Comparison of ENCODE assay signal across 25 cellular contexts in the genomic region with DNA sequence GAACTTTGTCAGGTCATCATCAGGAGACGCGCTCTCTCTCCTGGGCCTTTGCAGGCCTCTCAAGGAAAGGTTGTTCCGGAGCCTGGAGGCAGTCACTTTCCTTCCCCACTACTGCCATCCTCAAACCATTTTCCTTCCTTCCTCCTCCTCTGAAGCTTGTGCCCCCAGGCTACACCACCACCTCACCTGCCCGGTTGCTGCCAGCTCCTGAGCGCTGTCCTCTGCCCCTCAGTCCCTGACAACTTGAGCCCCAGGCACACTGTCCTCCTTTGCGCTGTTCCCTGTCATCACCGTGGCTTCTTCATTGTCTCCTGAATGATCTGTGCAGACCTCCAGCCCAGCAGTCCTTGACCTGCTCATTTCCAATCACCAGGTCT. TPM values are rescaled to one million over a fixed set of nuclear protein-coding genes. Genes with fewer than 3 reads are reported as not detected.
DNase-seq lines count a peak whose midpoint lies in the region; ATAC-seq, FAIRE-seq and TF ChIP-seq lines count a peak whose summit lies in the region.
"Had no signal": no experiment of that assay in that cellular context is flagged by ENCODE, and none has a peak within 500 bp of the region (broad histone marks: within the 10 kb centered on the region; RNA-seq: fewer than 3 reads in every experiment).

No MANE protein-coding gene starts in this region.

- no peaks in the 10 kb centered on the region; a peak in 1 of 8 replicates for H3K36me3 ChIP-seq in H1 (ENCODE audit: control insufficient read depth in 2 of 4, insufficient read depth in 4 of 4, low read length in 3 of 4)
- H3K36me3 ChIP-seq in psoas muscle (ENCODE audit: insufficient read depth in 1 of 2, low read depth in 1 of 2): no peaks in the 10 kb centered on the region
- H3K36me3 ChIP-seq in GM23338 (ENCODE audit: insufficient read depth): no peaks in the 10 kb centered on the region
- H3K36me3 ChIP-seq in naive thymus-derived CD4-positive, alpha-beta T cell (ENCODE audit: control insufficient read depth in 2 of 3, insufficient read depth in 3 of 3, low read length in 3 of 3): no peaks in the 10 kb centered on the region
- H3K36me3 ChIP-seq: adrenal gland; BLaER1 treated with 17β-estradiol and CSF1 and Interleukin-3, amounts not matched to agents 10 nM and 100 nM; neural progenitor cell; prostate gland had no signal

- no peaks in the 10 kb centered on the region for H3K9me3 Mint-ChIP-seq in GM23338
- no peaks in the 10 kb centered on the region for H3K9me3 Mint-ChIP-seq in activated naive CD4-positive, alpha-beta T cell treated with anti-CD3 and anti-CD28 coated beads, Interleukin-2, amount 50 U/mL, for 72 hours
- no peaks in the 10 kb centered on the region for H3K9me3 Mint-ChIP-seq in naive thymus-derived CD4-positive, alpha-beta T cell
- H3K9me3 Mint-ChIP-seq: activated T-cell treated with anti-CD3 and anti-CD28 coated beads, Interleukin-2, amount 50 U/mL, for 4 hours; dendritic cell treated with granulocyte-macrophage colony-stimulating factor and Interleukin-4, amounts not matched to agents 40 ng/mL and 50 ng/mL, for 4 days; neural progenitor cell had no signal

- no peak overlapping the region for H3K56ac ChIP-seq in H1 (replicated peaks; ENCODE audit: insufficient read length, low read depth, low read length)

- no peaks in the 10 kb centered on the region for H3K79me2 ChIP-seq in H1 (ENCODE audit: control insufficient read depth in 1 of 2, insufficient read depth in 2 of 2, low read length in 2 of 2)
- H3K79me2 ChIP-seq in GM23338 (replicated peaks; ENCODE audit: insufficient read depth): no peaks in the 10 kb centered on the region

- no peak overlapping the region for H2BK15ac ChIP-seq in H1 (ENCODE audit: low read length)

- no peak overlapping the region for H2BK20ac ChIP-seq in H1 (ENCODE audit: low read length)

- DNase-seq in ELF-1 (ENCODE audit: low read depth, low spot score) (peak; percentile 73), H1 (ENCODE audit: low read depth in 1 of 2, low spot score in 2 of 2) (no peak), islet precursor cell (peak; percentile 67), psoas muscle (no peak), GM23338 (ENCODE audit: low spot score) (no peak), cerebellum (ENCODE audit: low spot score) (no peak)
- DNase-seq in activated naive CD4-positive, alpha-beta T cell treated with anti-CD3 and anti-CD28 coated beads, Interleukin-2, amount 50 U/mL, for 72 hours (ENCODE audit: low spot score in 2 of 2): no peak
- no peak for DNase-seq in naive thymus-derived CD4-positive, alpha-beta T cell
- DNase-seq: ACHN; activated CD4-positive, alpha-beta T cell treated with anti-CD3 and anti-CD28 coated beads for 4 hours; activated naive CD4-positive, alpha-beta T cell; activated T-cell treated with anti-CD3 and anti-CD28 coated beads, Interleukin-2, amount 50 U/mL, for 4 hours; Caco-2; DMS79 treated with DMSO at 0.1 percent for 48 hours; mucosa of descending colon; NCI-H1092 treated with DMSO at 0.1 percent for 48 hours; NCI-H1930 had no signal

- H3K23me2 ChIP-seq in H1 (ENCODE audit: low read depth, low read length): no peaks in the 10 kb centered on the region

- H3K27ac Mint-ChIP-seq in GM23338: no peak overlapping the region
- H3K27ac Mint-ChIP-seq in activated naive CD4-positive, alpha-beta T cell treated with anti-CD3 and anti-CD28 coated beads, Interleukin-2, amount 50 U/mL, for 72 hours: no peak overlapping the region
- H3K27ac Mint-ChIP-seq in naive thymus-derived CD4-positive, alpha-beta T cell: no peak overlapping the region
- H3K27ac Mint-ChIP-seq: dendritic cell treated with granulocyte-macrophage colony-stimulating factor and Interleukin-4, amounts not matched to agents 40 ng/mL and 50 ng/mL, for 4 days; neural progenitor cell had no signal

- H3K27ac ChIP-seq in H1 (ENCODE audit: low read depth, low read length): no peak overlapping the region; the same call in 1 of the 2 replicates
- H3K27ac ChIP-seq in psoas muscle: peak overlapping the region; percentile 78
- no peak overlapping the region for H3K27ac ChIP-seq in GM23338 (ENCODE audit: low read depth)
- no peak overlapping the region for H3K27ac ChIP-seq in naive thymus-derived CD4-positive, alpha-beta T cell (ENCODE audit: low read depth, low read length)
- H3K27ac ChIP-seq: BLaER1 treated with 17β-estradiol and CSF1 and Interleukin-3, amounts not matched to agents 10 nM and 100 nM; neural progenitor cell; prostate gland had no signal

- no peaks in the 10 kb centered on the region for H3K36me3 Mint-ChIP-seq in GM23338 (ENCODE audit: low read depth)
- H3K36me3 Mint-ChIP-seq in activated naive CD4-positive, alpha-beta T cell treated with anti-CD3 and anti-CD28 coated beads, Interleukin-2, amount 50 U/mL, for 72 hours: no peaks in the 10 kb centered on the region
- peaks cover 0 to 6% (median 2%) of the 10 kb centered on the region in 5 donors for H3K36me3 Mint-ChIP-seq in naive thymus-derived CD4-positive, alpha-beta T cell

- H3K4ac ChIP-seq in H1 (replicated peaks; ENCODE audit: insufficient read length, low read depth, low read length): no peak overlapping the region

- H4K91ac ChIP-seq in H1 (replicated peaks; ENCODE audit: insufficient read length, low read length): no peak overlapping the region

- no peak overlapping the region for H3K18ac ChIP-seq in H1 (ENCODE audit: extremely low read depth, low read length)

- H3K23ac ChIP-seq in H1 (ENCODE audit: insufficient read length): no peak overlapping the region

- H3K14ac ChIP-seq in H1 (ENCODE audit: insufficient read length): no peak overlapping the region

- H3K9ac ChIP-seq in H1 (replicated peaks in 1 of 4; ENCODE audit: extremely low read depth in 1 of 4, low read depth in 3 of 4, low read length in 3 of 4): no peak overlapping the region
- H3K9ac ChIP-seq: BLaER1 treated with 17β-estradiol and CSF1 and Interleukin-3, amounts not matched to agents 10 nM and 100 nM; neural progenitor cell had no signal

- H2AK5ac ChIP-seq in H1 (ENCODE audit: low read depth, low read length): no peak overlapping the region

- H3K4me1 ChIP-seq in H1 (replicated peaks in 1 of 4; ENCODE audit: control insufficient read depth in 3 of 4, insufficient read depth in 4 of 4, low read length in 3 of 4) (no peaks in the 10 kb centered on the region), psoas muscle (peaks cover 15% of the 10 kb centered on the region), GM23338 (ENCODE audit: insufficient read depth) (no peaks in the 10 kb centered on the region)
- H3K4me1 ChIP-seq in naive thymus-derived CD4-positive, alpha-beta T cell (ENCODE audit: control insufficient read depth in 2 of 2, insufficient read depth in 2 of 2, low read length in 2 of 2): no peaks in the 10 kb centered on the region
- H3K4me1 ChIP-seq: Caco-2, neural progenitor cell, prostate gland had no signal

- H3K79me1 ChIP-seq in H1 (ENCODE audit: low read depth, low read length): no peaks in the 10 kb centered on the region

- ATAC-seq in psoas muscle (peak in 3 of 4 donors; percentile 24 to 52 (median 38)), GM23338 (no peak)
- ATAC-seq in activated naive CD4-positive, alpha-beta T cell treated with anti-CD3 and anti-CD28 coated beads, Interleukin-2, amount 50 U/mL, for 72 hours: no peak
- ATAC-seq in naive thymus-derived CD4-positive, alpha-beta T cell: no peak
- ATAC-seq: activated T-cell treated with anti-CD3 and anti-CD28 coated beads, Interleukin-2, amount 50 U/mL, for 4 hours; mucosa of descending colon had no signal

- CTCF ChIA-PET in H1 (lab: Charles Lee; ENCODE audit: partially characterized antibody): interaction anchor here (0.9 to 1.2 kb wide), 3 partner anchors 12 to 190 kb away, joined by 3 to 5 read pairs (median 5); no protein-coding TSS in a partner anchor
- CTCF ChIA-PET in naive thymus-derived CD4-positive, alpha-beta T cell (lab: Charles Lee): no interaction called here

- H3K4me1 Mint-ChIP-seq in GM23338: peaks cover 5% of the 10 kb centered on the region; the same call in 2 of the 3 replicates
- H3K4me1 Mint-ChIP-seq in naive thymus-derived CD4-positive, alpha-beta T cell: peaks cover 5 to 19% (median 14%) of the 10 kb centered on the region in 7 donors
- H3K4me1 Mint-ChIP-seq: neural progenitor cell had no signal

- H2AFZ ChIP-seq in H1 (ENCODE audit: low read length) (no peak overlapping the region), GM23338 (no peak overlapping the region)
- H2AFZ ChIP-seq: neural progenitor cell had no signal

- no peak overlapping the region for H2BK120ac ChIP-seq in H1 (replicated peaks; ENCODE audit: low read depth, low read length)

- TF ChIP-seq CTCF in H1 (IDR thresholded peaks at IDR 0.05; ENCODE audit: control extremely low read depth in 1 of 3, insufficient read depth in 1 of 3, low read depth in 1 of 3, low read length in 3 of 3) (no peak), psoas muscle (IDR thresholded peaks at IDR 0.05) (no peak), GM23338 (conservative IDR thresholded peaks at IDR 0.05; ENCODE audit: low read depth in 2 of 2) (no peak)

- TF ChIP-seq RAD21 in H1 (IDR thresholded peaks at IDR 0.05 in 1 of 2, conservative IDR thresholded peaks at IDR 0.05 in 1 of 2; ENCODE audit: low read depth in 2 of 2, low read length in 2 of 2): no peak

- POLR2A ChIA-PET in H1 (lab: Charles Lee; ENCODE audit: partially characterized antibody): interaction anchor here (1.0 kb wide), 1 partner anchor 12 kb away, joined by 4 read pairs; no protein-coding TSS in a partner anchor
- POLR2A ChIA-PET in naive thymus-derived CD4-positive, alpha-beta T cell (lab: Charles Lee): no interaction called here

- H3K27me3 Mint-ChIP-seq in GM23338 (ENCODE audit: insufficient read depth, low read depth, poor library complexity): peaks cover 2% of the 10 kb centered on the region
- no peaks in the 10 kb centered on the region for H3K27me3 Mint-ChIP-seq in naive thymus-derived CD4-positive, alpha-beta T cell
- H3K27me3 Mint-ChIP-seq: dendritic cell treated with granulocyte-macrophage colony-stimulating factor and Interleukin-4, amounts not matched to agents 40 ng/mL and 50 ng/mL, for 4 days had no signal

- no peak for TF ChIP-seq EP300 in H1 (IDR thresholded peaks at IDR 0.05; ENCODE audit: borderline replicate concordance in 1 of 2, low read depth in 2 of 2, low read length in 2 of 2)

- no peak overlapping the region for H2BK12ac ChIP-seq in H1 (ENCODE audit: low read depth, low read length)

- peak overlapping the region; percentile 8; the same call in 1 of the 2 replicates for H4K8ac ChIP-seq in H1 (ENCODE audit: extremely low read depth, insufficient read depth, low read length)

- no peaks in the 10 kb centered on the region for H3K9me2 ChIP-seq in GM23338 (ENCODE audit: insufficient read depth)

- no peaks in the 10 kb centered on the region for H3K9me3 ChIP-seq in H1 (ENCODE audit: insufficient read depth in 2 of 2, low read depth in 1 of 2, low read length in 1 of 2)
- no peaks in the 10 kb centered on the region for H3K9me3 ChIP-seq in psoas muscle
- no peaks in the 10 kb centered on the region for H3K9me3 ChIP-seq in naive thymus-derived CD4-positive, alpha-beta T cell (ENCODE audit: control insufficient read depth in 2 of 3, low read length in 3 of 3)
- H3K9me3 ChIP-seq: adrenal gland, Caco-2, mucosa of descending colon, prostate gland had no signal

- intact Hi-C loops in psoas muscle (cut with DNase I): no loop called here
- intact Hi-C loops in naive thymus-derived CD4-positive, alpha-beta T cell (cut with micrococcal nuclease): no loop called here

- H4K20me1 ChIP-seq in H1 (replicated peaks in 1 of 2; ENCODE audit: control insufficient read depth in 1 of 2, insufficient read depth in 2 of 2, low read length in 2 of 2) (no peaks in the 10 kb centered on the region), GM23338 (replicated peaks; ENCODE audit: insufficient read depth) (0 out of 2 replicates have a peak, but pooled peaks cover 8% of the 10 kb centered on the region)
- H4K20me1 ChIP-seq: BLaER1 treated with 17β-estradiol and CSF1 and Interleukin-3, amounts not matched to agents 10 nM and 100 nM had no signal

- H2BK5ac ChIP-seq in H1 (ENCODE audit: low read depth, low read length): no peak overlapping the region

- no peak overlapping the region for H4K5ac ChIP-seq in H1 (ENCODE audit: insufficient read length, low read depth, low read length)

- no peaks in the 10 kb centered on the region for H3F3A ChIP-seq in GM23338 (replicated peaks; ENCODE audit: low read depth)

- no peak overlapping the region for H3K4me3 ChIP-seq in H1 (ENCODE audit: extremely low read depth in 1 of 4, insufficient read depth in 2 of 4, low read depth in 3 of 4, low read length in 4 of 4)
- no peak overlapping the region for H3K4me3 ChIP-seq in psoas muscle
- no peak overlapping the region for H3K4me3 ChIP-seq in GM23338
- no peak overlapping the region for H3K4me3 ChIP-seq in naive thymus-derived CD4-positive, alpha-beta T cell (ENCODE audit: low read length)
- H3K4me3 ChIP-seq: adrenal gland; BLaER1 treated with 17β-estradiol and CSF1 and Interleukin-3, amounts not matched to agents 10 nM and 100 nM; mucosa of descending colon; neural progenitor cell; prostate gland; skin epidermis had no signal

- no peak overlapping the region for H3K4me3 Mint-ChIP-seq in GM23338
- H3K4me3 Mint-ChIP-seq in naive thymus-derived CD4-positive, alpha-beta T cell: no peak overlapping the region
- H3K4me3 Mint-ChIP-seq: activated T-cell treated with anti-CD3 and anti-CD28 coated beads, Interleukin-2, amount 50 U/mL, for 4 hours; dendritic cell treated with granulocyte-macrophage colony-stimulating factor and Interleukin-4, amounts not matched to agents 40 ng/mL and 50 ng/mL, for 4 days; neural progenitor cell had no signal

- WGBS in H1 (ENCODE audit: extremely low coverage in 1 of 2, insufficient coverage in 1 of 2, insufficient read length in 1 of 2, insufficient replicate concordance in 2 of 2, low coverage in 1 of 2, low lambda C conversion rate in 2 of 2, missing lambda C conversion rate in 1 of 2), 2 experiments: 94% methylated on average over 7 of the region's 7 CpGs; no CpG with 5 or more reads in 1 of the 2 experiments
- WGBS in psoas muscle, 3 donors: 85 to 88% (median 87%) methylated on average over 6 to 7 of the region's 7 CpGs

- FAIRE-seq in H1 (lab: Jason Lieb, UNC): no peak
- FAIRE-seq: endometrium, H54 had no signal

- H3K4me2 ChIP-seq in H1 (ENCODE audit: insufficient read depth in 1 of 2, low read depth in 2 of 2, low read length in 2 of 2) (no peak overlapping the region), GM23338 (no peak overlapping the region)
- H3K4me2 ChIP-seq: BLaER1 treated with 17β-estradiol and CSF1 and Interleukin-3, amounts not matched to agents 10 nM and 100 nM; neural progenitor cell had no signal

- TF ChIP-seq POLR2A in H1 (IDR thresholded peaks at IDR 0.05; ENCODE audit: control extremely low read depth in 1 of 2, low read depth in 2 of 2, low read length in 2 of 2): no peak

- H3K27me3 ChIP-seq in H1 (replicated peaks in 1 of 4; ENCODE audit: control insufficient read depth in 3 of 4, extremely low read depth in 1 of 4, insufficient read depth in 3 of 4, low read length in 3 of 4): no peaks in the 10 kb centered on the region
- no peaks in the 10 kb centered on the region for H3K27me3 ChIP-seq in psoas muscle (ENCODE audit: insufficient read depth in 3 of 3, low read length in 2 of 3)
- H3K27me3 ChIP-seq in GM23338 (ENCODE audit: insufficient read depth): no peaks in the 10 kb centered on the region
- H3K27me3 ChIP-seq in naive thymus-derived CD4-positive, alpha-beta T cell (ENCODE audit: control insufficient read depth in 2 of 2, insufficient read depth in 2 of 2, low read length in 2 of 2): no peaks in the 10 kb centered on the region
- H3K27me3 ChIP-seq: adrenal gland; BLaER1 treated with 17β-estradiol and CSF1 and Interleukin-3, amounts not matched to agents 10 nM and 100 nM; neural progenitor cell had no signal

RNA-seq across cellular contexts. Expression of a gene that starts 18.9 kb away (rescaled TPM):
- total RNA-seq in H1 (2021; fragmentation: NEBNext Ultra II Directional; extraction: Animal tissue kit (Norgen Biotek cat#: 25700)): 1.4 and 2.6 TPM in 2 replicates
- polyA plus RNA-seq in H1 (2011; rRNA removed) (3.0 and 5.6 TPM in 2 replicates), psoas muscle (under 1 TPM in 2 of 3 donors, not detected in 1; 0.29 to 0.31 TPM), GM23338 (2016; fragmentation: Nextera tagmentation; extraction: Ambion mirVana) (6.5 TPM in 2 replicates)
- 3.0 TPM for polyA plus RNA-seq in H1 (2011; cell fraction: cytosol; rRNA removed)
- polyA plus RNA-seq in H1 (2011; cell fraction: nucleus; rRNA removed): 21.9 TPM
- 0.42 to 3.4 TPM (median 2.2 TPM) in 4 replicates for polyA plus RNA-seq in H1 (2012, experiment 1 of 2)
- not detected for polyA plus RNA-seq in H1 (2012, experiment 2 of 2)
- 6.8 TPM for polyA plus RNA-seq in H1 (2013, experiment 1 of 2)
- 5.8 TPM for polyA plus RNA-seq in H1 (2013, experiment 2 of 2)
- polyA minus RNA-seq in H1 (2011; rRNA and poly(A)+ RNA removed): 4.2 and 7.3 TPM in 2 replicates
- polyA minus RNA-seq in H1 (2011; cell fraction: cytosol; rRNA and poly(A)+ RNA removed): 4.4 TPM
- 13.8 TPM for polyA minus RNA-seq in H1 (2011; cell fraction: nucleus; rRNA and poly(A)+ RNA removed)
- total RNA-seq in psoas muscle (1 to 10 TPM in 1 of 4 donors, under 1 TPM in 3; 0.62 to 2.0 (median 0.86) TPM), cerebellum (18.4 TPM)
- total RNA-seq in GM23338 (2014; rRNA removed; shearing (Covaris generic)): 8.7 and 13.0 TPM in 2 replicates
- 1 to 10 TPM; 4.0 to 5.3 TPM for total RNA-seq in activated naive CD4-positive, alpha-beta T cell treated with anti-CD3 and anti-CD28 coated beads, Interleukin-2, amount 50 U/mL, for 72 hours
- 10 to 100 TPM in 2 of 5 experiments, 1 to 10 TPM in 3; 1.7 to 11.6 (median 9.7) TPM for total RNA-seq in naive thymus-derived CD4-positive, alpha-beta T cell
- under 1 TPM; 0.45 to 0.91 TPM for polyA plus RNA-seq in naive thymus-derived CD4-positive, alpha-beta T cell

Comparison
In these comparisons a context has a peak if more than half of its experiments do, and no peak if none do; other contexts are left out.
1. DNase-seq: peak in ELF-1 (single experiment) and islet precursor cell (single experiment); none in H1 (0 of 2), psoas muscle (0 of 2), GM23338 (single experiment), activated naive CD4-positive, alpha-beta T cell treated with anti-CD3 and anti-CD28 coated beads, Interleukin-2, amount 50 U/mL, for 72 hours (0 of 2), cerebellum (single experiment) and naive thymus-derived CD4-positive, alpha-beta T cell (0 of 9).
2. ATAC-seq: peak in psoas muscle (3 of 4); none in GM23338 (single experiment), activated naive CD4-positive, alpha-beta T cell treated with anti-CD3 and anti-CD28 coated beads, Interleukin-2, amount 50 U/mL, for 72 hours (0 of 2) and naive thymus-derived CD4-positive, alpha-beta T cell (single experiment).